Comparison of ENCODE assay signal across 8 cellular contexts in genomic region chr4:49097071-49097470, GRCh38.
DNase-seq lines count a peak whose midpoint lies in the region; ATAC-seq and TF ChIP-seq lines count a peak whose summit lies in the region.
"Not testable (repeated sequence)": the region's sequence is repeated elsewhere in the genome, so short reads cannot be mapped to it uniquely, and the experiment has no call there.

No MANE protein-coding gene starts in this region.

- not testable (repeated sequence) for DNase-seq in CD4-positive, CD25-positive, alpha-beta regulatory T cell; activated CD4-positive, alpha-beta T cell treated with anti-CD3 and anti-CD28 coated beads for 36 hours; lower lobe of right lung

- not testable (repeated sequence) for H3K36me3 ChIP-seq in CD4-positive, CD25-positive, alpha-beta regulatory T cell (ENCODE audit: control insufficient read depth, insufficient read depth, low read length); gastroesophageal sphincter; lower lobe of right lung

- H3K4me1 ChIP-seq in CD4-positive, CD25-positive, alpha-beta regulatory T cell (ENCODE audit: control insufficient read depth, insufficient read depth, low read length, poor library complexity, severe bottlenecking); gastroesophageal sphincter; lower lobe of right lung: not testable (repeated sequence)

- H3K9me3 ChIP-seq in CD4-positive, CD25-positive, alpha-beta regulatory T cell (ENCODE audit: control insufficient read depth in 2 of 2, low read length in 2 of 2): peaks cover 43 to 50% of the 10 kb centered on the region in 2 experiments
- peaks cover 0 to 50% (median 0%) of the 10 kb centered on the region in 3 donors for H3K9me3 ChIP-seq in gastroesophageal sphincter
- peaks cover 44% of the 10 kb centered on the region for H3K9me3 ChIP-seq in lower lobe of right lung

- H3K4me3 Mint-ChIP-seq in CD4-positive, CD25-positive, alpha-beta regulatory T cell; activated CD4-positive, alpha-beta T cell treated with anti-CD3 and anti-CD28 coated beads for 36 hours; stimulated activated memory B cell treated with anti-CD40 and anti-IgM and Interleukin-4, amounts not matched to agents 10 μg/mL and 1 μg/mL and 100 μg/mL, for 72 hours: not testable (repeated sequence)

- peak; percentile 13 to 30 for ATAC-seq in CD4-positive, CD25-positive, alpha-beta regulatory T cell (ENCODE audit: low read depth in 2 of 2)
- ATAC-seq in GM19025 (IDR thresholded peaks at IDR 0.05; ENCODE audit: low read depth, unreplicated experiment) (peak; percentile 23), HG02642 (IDR thresholded peaks at IDR 0.05; ENCODE audit: poor library complexity, unreplicated experiment) (peak; percentile 28), HG03378 (IDR thresholded peaks at IDR 0.05; ENCODE audit: unreplicated experiment) (peak; percentile 19), gastroesophageal sphincter (peak; percentile 52), lower lobe of right lung (peak; percentile 63 to 69)
- peak; percentile 42 for ATAC-seq in activated CD4-positive, alpha-beta T cell treated with anti-CD3 and anti-CD28 coated beads for 36 hours
- ATAC-seq in stimulated activated memory B cell treated with anti-CD40 and anti-IgM and Interleukin-4, amounts not matched to agents 10 μg/mL and 1 μg/mL and 100 μg/mL, for 72 hours: peak; percentile 59

- POLR2A ChIA-PET in activated CD4-positive, alpha-beta T cell treated with anti-CD3 and anti-CD28 coated beads for 36 hours (lab: Charles Lee): not testable (repeated sequence)

- H3K27ac Mint-ChIP-seq in CD4-positive, CD25-positive, alpha-beta regulatory T cell; activated CD4-positive, alpha-beta T cell treated with anti-CD3 and anti-CD28 coated beads for 36 hours; stimulated activated memory B cell treated with anti-CD40 and anti-IgM and Interleukin-4, amounts not matched to agents 10 μg/mL and 1 μg/mL and 100 μg/mL, for 72 hours: not testable (repeated sequence)

- CTCF ChIA-PET in activated CD4-positive, alpha-beta T cell treated with anti-CD3 and anti-CD28 coated beads for 36 hours (lab: Charles Lee): not testable (repeated sequence)

- H3K27me3 Mint-ChIP-seq in CD4-positive, CD25-positive, alpha-beta regulatory T cell; activated CD4-positive, alpha-beta T cell treated with anti-CD3 and anti-CD28 coated beads for 36 hours; stimulated activated memory B cell treated with anti-CD40 and anti-IgM and Interleukin-4, amounts not matched to agents 10 μg/mL and 1 μg/mL and 100 μg/mL, for 72 hours: not testable (repeated sequence)

- TF ChIP-seq POLR2A in gastroesophageal sphincter (IDR thresholded peaks at IDR 0.05): not testable (repeated sequence)

- not testable (repeated sequence) for H3K27me3 ChIP-seq in CD4-positive, CD25-positive, alpha-beta regulatory T cell (ENCODE audit: control insufficient read depth, insufficient read depth, low read length); gastroesophageal sphincter; lower lobe of right lung (ENCODE audit: low read depth)

- H3K4me3 ChIP-seq in CD4-positive, CD25-positive, alpha-beta regulatory T cell (ENCODE audit: low read depth, low read length); gastroesophageal sphincter; lower lobe of right lung: not testable (repeated sequence)

- H3K4me1 Mint-ChIP-seq in CD4-positive, CD25-positive, alpha-beta regulatory T cell: peaks cover 0 to 42% (median 2%) of the 10 kb centered on the region in 4 donors
- not testable (repeated sequence) for H3K4me1 Mint-ChIP-seq in activated CD4-positive, alpha-beta T cell treated with anti-CD3 and anti-CD28 coated beads for 36 hours; stimulated activated memory B cell treated with anti-CD40 and anti-IgM and Interleukin-4, amounts not matched to agents 10 μg/mL and 1 μg/mL and 100 μg/mL, for 72 hours

- peaks cover 49% of the 10 kb centered on the region for H3K36me3 Mint-ChIP-seq in CD4-positive, CD25-positive, alpha-beta regulatory T cell
- peaks cover 52% of the 10 kb centered on the region for H3K36me3 Mint-ChIP-seq in activated CD4-positive, alpha-beta T cell treated with anti-CD3 and anti-CD28 coated beads for 36 hours (ENCODE audit: low read depth)
- peaks cover 52% of the 10 kb centered on the region for H3K36me3 Mint-ChIP-seq in stimulated activated memory B cell treated with anti-CD40 and anti-IgM and Interleukin-4, amounts not matched to agents 10 μg/mL and 1 μg/mL and 100 μg/mL, for 72 hours

- H3K27ac ChIP-seq in CD4-positive, CD25-positive, alpha-beta regulatory T cell (ENCODE audit: insufficient read depth, low read length, poor library complexity, severe bottlenecking); gastroesophageal sphincter; lower lobe of right lung: not testable (repeated sequence)

- not testable (repeated sequence) for TF ChIP-seq EP300 in gastroesophageal sphincter (IDR thresholded peaks at IDR 0.05)

- 47 to 50% methylated on average over 9 of the region's 9 CpGs for WGBS in gastroesophageal sphincter (ENCODE audit: low coverage in 1 of 2), 2 donors

- intact Hi-C loops in activated CD4-positive, alpha-beta T cell treated with anti-CD3 and anti-CD28 coated beads for 36 hours (cut with DNase I, micrococcal nuclease): loop anchor here in 1 of 2 experiments (10.0 kb wide), 1 partner anchor 48 kb away; no protein-coding TSS in a partner anchor
- intact Hi-C loops in lower lobe of right lung (cut with DNase I): not testable (repeated sequence)

- TF ChIP-seq CTCF in gastroesophageal sphincter (IDR thresholded peaks at IDR 0.05); lower lobe of right lung (IDR thresholded peaks at IDR 0.05): not testable (repeated sequence)

- H3K9me3 Mint-ChIP-seq in CD4-positive, CD25-positive, alpha-beta regulatory T cell: peaks cover 8 to 67% (median 55%) of the 10 kb centered on the region in 7 donors
- peaks cover 55% of the 10 kb centered on the region for H3K9me3 Mint-ChIP-seq in activated CD4-positive, alpha-beta T cell treated with anti-CD3 and anti-CD28 coated beads for 36 hours (ENCODE audit: low read depth)
- H3K9me3 Mint-ChIP-seq in stimulated activated memory B cell treated with anti-CD40 and anti-IgM and Interleukin-4, amounts not matched to agents 10 μg/mL and 1 μg/mL and 100 μg/mL, for 72 hours: peaks cover 61% of the 10 kb centered on the region
